Comparison of ENCODE assay signal across 30 cellular contexts in the genomic region with DNA sequence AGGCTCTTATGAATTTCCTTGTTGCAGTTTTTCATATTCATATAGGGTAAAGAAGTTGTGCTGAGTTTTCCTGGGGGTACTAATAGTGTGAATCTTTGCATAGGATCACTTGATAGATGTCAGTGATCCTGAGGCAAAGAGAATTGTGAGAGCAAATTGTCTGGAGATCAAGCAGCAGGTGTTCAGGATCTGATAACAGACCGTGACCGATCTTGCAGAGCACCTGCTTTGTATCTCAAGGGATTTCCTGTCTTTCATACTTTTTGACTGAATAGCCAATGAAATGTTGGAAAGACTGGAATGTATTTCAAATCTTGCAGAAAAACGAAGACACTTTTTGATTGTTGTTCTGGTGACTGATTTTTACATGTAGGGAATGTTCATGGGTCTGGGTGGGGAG.
"Had no signal": no experiment of that assay in that cellular context is flagged by ENCODE, and none has a peak within 500 bp of the region (broad histone marks: within the 10 kb centered on the region; RNA-seq: fewer than 3 reads in every experiment).

No MANE protein-coding gene starts in this region.

- H3K9me3 ChIP-seq: adrenal gland, body of pancreas, esophagus squamous epithelium, pancreas, psoas muscle, sigmoid colon, uterus had no signal

- H3K36me3 Mint-ChIP-seq: activated naive CD8-positive, alpha-beta T cell treated with anti-CD3 and anti-CD28 coated beads for 36 hours; naive thymus-derived CD4-positive, alpha-beta T cell; stimulated activated memory B cell treated with anti-CD40 and anti-IgM and Interleukin-4, amounts not matched to agents 10 μg/mL and 1 μg/mL and 100 μg/mL, for 72 hours; type B pancreatic cell had no signal

- H3K27me3 Mint-ChIP-seq: activated naive CD8-positive, alpha-beta T cell treated with anti-CD3 and anti-CD28 coated beads for 36 hours; naive thymus-derived CD4-positive, alpha-beta T cell; stimulated activated memory B cell treated with anti-CD40 and anti-IgM and Interleukin-4, amounts not matched to agents 10 μg/mL and 1 μg/mL and 100 μg/mL, for 72 hours; stimulated activated naive CD8-positive, alpha-beta T cell treated with anti-CD3 and anti-CD28 coated beads, Interleukin-15, amount 100 ng/mL, for 72 hours; type B pancreatic cell had no signal

- H3K4me1 Mint-ChIP-seq: activated naive CD8-positive, alpha-beta T cell treated with anti-CD3 and anti-CD28 coated beads for 36 hours; naive thymus-derived CD4-positive, alpha-beta T cell; stimulated activated memory B cell treated with anti-CD40 and anti-IgM and Interleukin-4, amounts not matched to agents 10 μg/mL and 1 μg/mL and 100 μg/mL, for 72 hours; stimulated activated naive CD8-positive, alpha-beta T cell treated with anti-CD3 and anti-CD28 coated beads, Interleukin-15, amount 100 ng/mL, for 72 hours had no signal

- H3K4me1 ChIP-seq: adrenal gland, body of pancreas, esophagus squamous epithelium, heart right ventricle, pancreas, psoas muscle, sigmoid colon, uterus had no signal

- H3K9me3 Mint-ChIP-seq: activated naive CD8-positive, alpha-beta T cell treated with anti-CD3 and anti-CD28 coated beads for 36 hours; type B pancreatic cell had no signal

- H3K36me3 ChIP-seq: adrenal gland, esophagus squamous epithelium, heart right ventricle, pancreas, sigmoid colon, uterus had no signal

- DNase-seq: activated CD4-positive, alpha-beta T cell treated with anti-CD3 and anti-CD28 coated beads for 4 hours; activated CD4-positive, alpha-beta T cell treated with anti-CD3 and anti-CD28 coated beads, Interleukin-2, amount 50 U/mL, for 4 hours; activated effector memory CD4-positive, alpha-beta T cell treated with Interleukin-2 at 50 U/mL for 16 hours; activated naive CD4-positive, alpha-beta T cell treated with anti-CD3 and anti-CD28 coated beads for 36 hours; activated naive CD8-positive, alpha-beta T cell treated with anti-CD3 and anti-CD28 coated beads for 36 hours; activated T-cell treated with anti-CD3 and anti-CD28 coated beads for 4 hours; activated T-cell treated with anti-CD3 and anti-CD28 coated beads, Interleukin-2, amount 50 U/mL, for 72 hours; adrenal gland; aorta; body of pancreas; dermis blood vessel endothelial cell; effector CD8-positive, alpha-beta T cell; esophagus squamous epithelium; foreskin melanocyte; heart right ventricle; midbrain; naive thymus-derived CD4-positive, alpha-beta T cell; nucleus accumbens; pancreas; psoas muscle; sigmoid colon; small intestine; stimulated activated CD4-positive, alpha-beta T cell treated with anti-CD3 and anti-CD28 coated beads, Interleukin-4, amount 100 ng/mL, for 4 hours; stimulated activated CD8-positive, alpha-beta memory T cell treated with anti-CD3 and anti-CD28 coated beads, Interleukin-4, amount 100 ng/mL, for 48 hours; stimulated activated naive CD8-positive, alpha-beta T cell treated with anti-CD3 and anti-CD28 coated beads, Interleukin-15, amount 100 ng/mL, for 72 hours; substantia nigra; uterus had no signal

- ATAC-seq: activated T-cell treated with anti-CD3 and anti-CD28 coated beads, Interleukin-2, amount 50 U/mL, for 72 hours; body of pancreas; heart right ventricle; naive thymus-derived CD4-positive, alpha-beta T cell; pancreas; psoas muscle; stimulated activated memory B cell treated with anti-CD40 and anti-IgM and Interleukin-4, amounts not matched to agents 10 μg/mL and 1 μg/mL and 100 μg/mL, for 72 hours; stimulated activated naive CD8-positive, alpha-beta T cell treated with anti-CD3 and anti-CD28 coated beads, Interleukin-15, amount 100 ng/mL, for 72 hours had no signal

- H3K4me3 ChIP-seq: adrenal gland, body of pancreas, esophagus squamous epithelium, heart right ventricle, pancreas, psoas muscle, sigmoid colon, uterus had no signal

- H3K27ac ChIP-seq: adrenal gland, body of pancreas, epithelial cell of prostate, esophagus squamous epithelium, heart right ventricle, pancreas, psoas muscle, sigmoid colon, uterus had no signal

- H3K4me3 Mint-ChIP-seq: activated naive CD4-positive, alpha-beta T cell treated with anti-CD3 and anti-CD28 coated beads for 36 hours; activated naive CD8-positive, alpha-beta T cell treated with anti-CD3 and anti-CD28 coated beads for 36 hours; activated T-cell treated with anti-CD3 and anti-CD28 coated beads, Interleukin-2, amount 50 U/mL, for 72 hours; naive thymus-derived CD4-positive, alpha-beta T cell; stimulated activated memory B cell treated with anti-CD40 and anti-IgM and Interleukin-4, amounts not matched to agents 10 μg/mL and 1 μg/mL and 100 μg/mL, for 72 hours; stimulated activated naive CD8-positive, alpha-beta T cell treated with anti-CD3 and anti-CD28 coated beads, Interleukin-15, amount 100 ng/mL, for 72 hours; type B pancreatic cell had no signal

- H3K27ac Mint-ChIP-seq: activated naive CD4-positive, alpha-beta T cell treated with anti-CD3 and anti-CD28 coated beads for 36 hours; activated naive CD8-positive, alpha-beta T cell treated with anti-CD3 and anti-CD28 coated beads for 36 hours; activated T-cell treated with anti-CD3 and anti-CD28 coated beads, Interleukin-2, amount 50 U/mL, for 72 hours; naive thymus-derived CD4-positive, alpha-beta T cell; stimulated activated memory B cell treated with anti-CD40 and anti-IgM and Interleukin-4, amounts not matched to agents 10 μg/mL and 1 μg/mL and 100 μg/mL, for 72 hours; stimulated activated naive CD8-positive, alpha-beta T cell treated with anti-CD3 and anti-CD28 coated beads, Interleukin-15, amount 100 ng/mL, for 72 hours; type B pancreatic cell had no signal

- H3K27me3 ChIP-seq: adrenal gland, body of pancreas, esophagus squamous epithelium, pancreas, sigmoid colon, uterus had no signal
